In genomic region chr5:61641748-61642565, GRCh38 we compare ENCODE assay signal across 13 cellular contexts.
A peak's percentile ranks its signal among the peaks of the same experiment; 100 is the strongest.
DNase-seq lines count a peak whose midpoint lies in the region; FAIRE-seq and TF ChIP-seq lines count a peak whose summit lies in the region.
"Had no signal": no experiment of that assay in that cellular context is flagged by ENCODE, and none has a peak within 500 bp of the region (broad histone marks: within the 10 kb centered on the region; RNA-seq: fewer than 3 reads in every experiment).

No MANE protein-coding gene starts in this region.

- H3K4me3 ChIP-seq in OCI-LY3 (ENCODE audit: low read length) (no peak overlapping the region), fibroblast of mammary gland (ENCODE audit: control insufficient read depth, low read depth, low read length) (no peak overlapping the region), small intestine (ENCODE audit: low read depth in 1 of 2, low read length in 2 of 2) (no peak overlapping the region), smooth muscle cell (no peak overlapping the region), PC-9 (no peak overlapping the region)
- H3K4me3 ChIP-seq: right atrium auricular region had no signal

- no peaks in the 10 kb centered on the region for H3K9me2 ChIP-seq in PC-9 (ENCODE audit: insufficient read depth)

- FAIRE-seq in small intestine (lab: Jason Lieb, UNC) = no peak
- FAIRE-seq: A204.1 had no signal

- intact Hi-C loops in PC-9 (cut with micrococcal nuclease; ENCODE audit: unreplicated experiment) = no loop called here

- H3K36me3 ChIP-seq in OCI-LY3 (replicated peaks; ENCODE audit: low read depth, low read length) (no peaks in the 10 kb centered on the region), small intestine (ENCODE audit: control insufficient read depth in 2 of 2, insufficient read depth in 2 of 2, low read length in 2 of 2) (no peaks in the 10 kb centered on the region), smooth muscle cell (ENCODE audit: low read depth) (no peaks in the 10 kb centered on the region), PC-9 (ENCODE audit: low read depth) (no peaks in the 10 kb centered on the region)
- H3K36me3 ChIP-seq: right atrium auricular region had no signal

- H4K20me1 ChIP-seq in OCI-LY3 (ENCODE audit: insufficient read depth, low read length) (no peaks in the 10 kb centered on the region), smooth muscle cell (ENCODE audit: low read depth) (no peaks in the 10 kb centered on the region), PC-9 (ENCODE audit: insufficient read depth) (no peaks in the 10 kb centered on the region)

- H3K9me3 ChIP-seq in OCI-LY3 (ENCODE audit: insufficient read depth, low read length) (no peaks in the 10 kb centered on the region), small intestine (ENCODE audit: control insufficient read depth, low read depth) (no peaks in the 10 kb centered on the region), smooth muscle cell (replicated peaks; ENCODE audit: low read depth) (no peaks in the 10 kb centered on the region), PC-9 (ENCODE audit: insufficient read depth, low read depth) (no peaks in the 10 kb centered on the region)
- H3K9me3 ChIP-seq: right atrium auricular region had no signal

- CTCF ChIA-PET in PC-9 (lab: Charles Lee) = no interaction called here

- peaks cover 14% of the 10 kb centered on the region; the same call in 1 of the 2 replicates for H3K27me3 ChIP-seq in OCI-LY3 (ENCODE audit: low read depth, low read length)
- no peaks in the 10 kb centered on the region for H3K27me3 ChIP-seq in small intestine (ENCODE audit: control insufficient read depth in 2 of 2, insufficient read depth in 2 of 2, low read length in 2 of 2)
- H3K27me3 ChIP-seq in smooth muscle cell (ENCODE audit: low read depth) = peaks cover 10% of the 10 kb centered on the region
- H3K27me3 ChIP-seq in PC-9 (ENCODE audit: insufficient read depth, low read depth) = peaks cover 28% of the 10 kb centered on the region; the same call in 1 of the 2 replicates
- H3K27me3 ChIP-seq: right atrium auricular region had no signal

- H3K4me2 ChIP-seq in OCI-LY3 (ENCODE audit: low read length) (no peak overlapping the region), smooth muscle cell (no peak overlapping the region), PC-9 (no peak overlapping the region)
- H3K4me2 ChIP-seq: KMS-11 had no signal

- WGBS in small intestine, 3 donors = 68 to 72% (median 68%) methylated on average over 7 of the region's 7 CpGs
- 76% methylated on average over 7 of the region's 7 CpGs for WGBS in smooth muscle cell (ENCODE audit: low lambda C conversion rate)

- H2AFZ ChIP-seq in OCI-LY3 (ENCODE audit: low read depth, low read length) (no peak overlapping the region), smooth muscle cell (ENCODE audit: low read depth) (no peak overlapping the region), PC-9 (no peak overlapping the region)

- H3F3A ChIP-seq in smooth muscle cell (ENCODE audit: low read depth) (no peaks in the 10 kb centered on the region), PC-9 (ENCODE audit: insufficient read depth, low read depth) (no peaks in the 10 kb centered on the region)

- H3K79me2 ChIP-seq in OCI-LY3 (ENCODE audit: low read length) (no peaks in the 10 kb centered on the region), smooth muscle cell (ENCODE audit: low read depth) (no peaks in the 10 kb centered on the region), PC-9 (ENCODE audit: low read depth) (no peaks in the 10 kb centered on the region)

- POLR2A ChIA-PET in PC-9 (lab: Charles Lee; ENCODE audit: unreplicated experiment) = no interaction called here

- DNase-seq in NCI-H748 (lab: John Stamatoyannopoulos, UW; ENCODE audit: unreplicated experiment) = peak; percentile 10
- no peak for DNase-seq in NCI-H748 treated with DMSO at 0.1 percent for 48 hours (lab: John Stamatoyannopoulos, UW)
- DNase-seq in fibroblast of mammary gland (ENCODE audit: low read depth) = peak; percentile 21
- DNase-seq in small intestine = peak; percentile 25
- DNase-seq in NCI-H1417 treated with DMSO at 0.1 percent for 48 hours (lab: John Stamatoyannopoulos, UW) = no peak
- DNase-seq in smooth muscle cell (lab: John Stamatoyannopoulos, UW; ENCODE audit: unreplicated experiment) = no peak
- no peak for DNase-seq in PC-9
- DNase-seq: GF-D8, GOT3 had no signal

- no peak overlapping the region for H3K9ac ChIP-seq in OCI-LY3 (ENCODE audit: low read length)
- no peak overlapping the region for H3K9ac ChIP-seq in smooth muscle cell (ENCODE audit: low read depth)
- H3K9ac ChIP-seq: KMS-11 had no signal

- peak; percentile 14; the same call in 1 of the 2 replicates for TF ChIP-seq CTCF in OCI-LY3 (IDR thresholded peaks at IDR 0.05; ENCODE audit: low read depth, low read length)
- peak; percentile 28 for TF ChIP-seq CTCF in fibroblast of mammary gland (conservative IDR thresholded peaks at IDR 0.05; ENCODE audit: control insufficient read depth, insufficient read depth, low read depth, low read length)
- no peak for TF ChIP-seq CTCF in smooth muscle cell (IDR thresholded peaks at IDR 0.05; ENCODE audit: borderline replicate concordance, insufficient read depth, poor library complexity, severe bottlenecking)
- TF ChIP-seq CTCF in PC-9 (conservative IDR thresholded peaks at IDR 0.05) = no peak; the same call in 1 of the 2 replicates

- H3K27ac ChIP-seq in OCI-LY3 (ENCODE audit: low read length) = no peak overlapping the region
- no peak overlapping the region for H3K27ac ChIP-seq in small intestine (ENCODE audit: low read depth in 1 of 2, low read length in 1 of 2)
- H3K27ac ChIP-seq in smooth muscle cell (ENCODE audit: low read depth) = no peak overlapping the region
- no peak overlapping the region for H3K27ac ChIP-seq in PC-9
- H3K27ac ChIP-seq: KMS-11, right atrium auricular region had no signal

- BruUV-seq in PC-9 (replicated peaks; lab: Mats Ljungman, UMichigan) = no TSS peak

- H3K4me1 ChIP-seq in OCI-LY3 (ENCODE audit: low read length) (peaks cover 5% of the 10 kb centered on the region; the same call in 1 of the 2 replicates), small intestine (ENCODE audit: control insufficient read depth in 2 of 2, insufficient read depth in 1 of 2, low read depth in 1 of 2, low read length in 1 of 2) (no peaks in the 10 kb centered on the region), smooth muscle cell (ENCODE audit: low read depth) (peaks cover 11% of the 10 kb centered on the region), PC-9 (replicated peaks; ENCODE audit: insufficient read depth) (no peaks in the 10 kb centered on the region)
- H3K4me1 ChIP-seq: right atrium auricular region had no signal

Comparison
In these comparisons a context has a peak if more than half of its experiments do, and no peak if none do; other contexts are left out.
1. DNase-seq: peak in NCI-H748 (single experiment), fibroblast of mammary gland (single experiment) and small intestine (single experiment); none in NCI-H748 treated with DMSO at 0.1 percent for 48 hours (single experiment), NCI-H1417 treated with DMSO at 0.1 percent for 48 hours (single experiment), smooth muscle cell (single experiment) and PC-9 (0 of 2).
2. CTCF ChIP-seq: peak in OCI-LY3 (single experiment) and fibroblast of mammary gland (single experiment); none in smooth muscle cell (single experiment) and PC-9 (single experiment).